Comparison of ENCODE assay signal across 13 cellular contexts in genomic region chr6:111664565-111665039, GRCh38. TPM values are rescaled to one million over a fixed set of nuclear protein-coding genes. Genes with fewer than 3 reads are reported as not detected.
DNase-seq lines count a peak whose midpoint lies in the region; ATAC-seq, FAIRE-seq and TF ChIP-seq lines count a peak whose summit lies in the region.
"Had no signal": no experiment of that assay in that cellular context is flagged by ENCODE, and none has a peak within 500 bp of the region (broad histone marks: within the 10 kb centered on the region; RNA-seq: fewer than 3 reads in every experiment).

No MANE protein-coding gene starts in this region.

- H3K27me3 ChIP-seq in CD8-positive, alpha-beta T cell (ENCODE audit: insufficient read depth, low read length), result no peaks in the 10 kb centered on the region
- H3K27me3 ChIP-seq in astrocyte (ENCODE audit: insufficient read depth, low read length), result no peaks in the 10 kb centered on the region
- no peaks in the 10 kb centered on the region for H3K27me3 ChIP-seq in right atrium auricular region
- no peaks in the 10 kb centered on the region for H3K27me3 ChIP-seq in rectal smooth muscle tissue (ENCODE audit: control insufficient read depth, insufficient read depth, low read length)
- H3K27me3 ChIP-seq in H7 (ENCODE audit: control insufficient read depth, insufficient read depth, low read length), result no peaks in the 10 kb centered on the region
- H3K27me3 ChIP-seq: body of pancreas had no signal

- no peak overlapping the region for H3K4me3 Mint-ChIP-seq in CD8-positive, alpha-beta T cell
- H3K4me3 Mint-ChIP-seq in astrocyte (ENCODE audit: unreplicated experiment), result no peak overlapping the region

- peak overlapping the region; percentile 3 for H3K27ac Mint-ChIP-seq in CD8-positive, alpha-beta T cell
- H3K27ac Mint-ChIP-seq in astrocyte (ENCODE audit: unreplicated experiment), result no peak overlapping the region

- no peaks in the 10 kb centered on the region for H3K9me3 ChIP-seq in CD8-positive, alpha-beta T cell (ENCODE audit: low read length)
- H3K9me3 ChIP-seq in astrocyte (ENCODE audit: insufficient read depth, low read depth, low read length) (no peaks in the 10 kb centered on the region), right atrium auricular region (no peaks in the 10 kb centered on the region)
- H3K9me3 ChIP-seq: body of pancreas had no signal

- H3K4me1 ChIP-seq in CD8-positive, alpha-beta T cell (ENCODE audit: insufficient read depth, low read length), result no peaks in the 10 kb centered on the region
- H3K4me1 ChIP-seq in astrocyte (ENCODE audit: insufficient read depth, low read length), result peaks cover 19% of the 10 kb centered on the region
- H3K4me1 ChIP-seq in right atrium auricular region, result peaks cover 0 to 62% of the 10 kb centered on the region in 2 donors
- H3K4me1 ChIP-seq in rectal smooth muscle tissue (ENCODE audit: control insufficient read depth, insufficient read depth, low read length), result peaks cover 58% of the 10 kb centered on the region

- intact Hi-C loops in CD8-positive, alpha-beta T cell (cut with DNase I, micrococcal nuclease), result no loop called here

- peaks cover 37% of the 10 kb centered on the region for H3K36me3 ChIP-seq in CD8-positive, alpha-beta T cell (ENCODE audit: insufficient read depth, low read length)
- H3K36me3 ChIP-seq in astrocyte (ENCODE audit: insufficient read depth, low read length) (peaks cover 6% of the 10 kb centered on the region), right atrium auricular region (no peaks in the 10 kb centered on the region), rectal smooth muscle tissue (ENCODE audit: control insufficient read depth, insufficient read depth, low read length) (no peaks in the 10 kb centered on the region), H7 (replicated peaks; ENCODE audit: control insufficient read depth, insufficient read depth, low read length) (no peaks in the 10 kb centered on the region; the same call in 1 of the 2 replicates)

- CTCF ChIA-PET in CD8-positive, alpha-beta T cell (lab: Charles Lee), result interaction anchor here (1.0 kb wide), 1 partner anchor 386 kb away, joined by 4 read pairs; no protein-coding TSS in a partner anchor

- no peaks in the 10 kb centered on the region for H3K27me3 Mint-ChIP-seq in CD8-positive, alpha-beta T cell (ENCODE audit: low read depth)
- H3K27me3 Mint-ChIP-seq in astrocyte (ENCODE audit: low read depth, unreplicated experiment), result no peaks in the 10 kb centered on the region

- H3K9me3 Mint-ChIP-seq in CD8-positive, alpha-beta T cell, result no peaks in the 10 kb centered on the region
- H3K9me3 Mint-ChIP-seq in astrocyte (ENCODE audit: unreplicated experiment), result no peaks in the 10 kb centered on the region

- no peak for DNase-seq in CD8-positive, alpha-beta T cell
- DNase-seq in astrocyte (ENCODE audit: low read depth) (no peak), right atrium auricular region (ENCODE audit: low spot score) (no peak), H7 (no peak), HTR-8/SVneo (ENCODE audit: insufficient read length, low spot score) (no peak)
- no peak for DNase-seq in activated CD8-positive, alpha-beta memory T cell treated with anti-CD3 and anti-CD28 coated beads, Interleukin-2, amount 50 U/mL, for 4 hours
- DNase-seq: GF-D8; NCI-H1436 treated with DMSO at 0.1 percent for 48 hours; stimulated activated CD4-positive, alpha-beta T cell treated with anti-CD3 and anti-CD28 coated beads, Interleukin-15, amount 100 ng/mL, for 24 hours; SW 1271 had no signal

- peak overlapping the region; percentile 79 for H3K4me2 ChIP-seq in astrocyte (ENCODE audit: low read length)

- POLR2A ChIA-PET in CD8-positive, alpha-beta T cell (lab: Charles Lee), result interaction anchor here (0.8 kb wide), 1 partner anchor 395 kb away, joined by 3 read pairs; no protein-coding TSS in a partner anchor

- H3K36me3 Mint-ChIP-seq in CD8-positive, alpha-beta T cell, result peaks cover 84% of the 10 kb centered on the region
- H3K36me3 Mint-ChIP-seq in astrocyte (ENCODE audit: low read depth, unreplicated experiment), result peaks cover 21% of the 10 kb centered on the region

- FAIRE-seq in astrocyte (lab: Jason Lieb, UNC) (no peak), HTR-8/SVneo (lab: Jason Lieb, UNC) (no peak)

- H3K79me2 ChIP-seq in astrocyte (ENCODE audit: insufficient read depth, low read length), result no peaks in the 10 kb centered on the region

- no peak overlapping the region for H3K27ac ChIP-seq in CD8-positive, alpha-beta T cell (ENCODE audit: low read depth, low read length)
- H3K27ac ChIP-seq in astrocyte (ENCODE audit: low read depth, low read length) (no peak overlapping the region), right atrium auricular region (peak overlapping the region; percentile 74 to 86), rectal smooth muscle tissue (ENCODE audit: low read depth, low read length) (peak overlapping the region; percentile 78)

- no peak overlapping the region for H2AFZ ChIP-seq in astrocyte (ENCODE audit: low read depth, low read length)

- H3K4me1 Mint-ChIP-seq in CD8-positive, alpha-beta T cell (ENCODE audit: low read depth), result peaks cover 9% of the 10 kb centered on the region
- peaks cover 30% of the 10 kb centered on the region for H3K4me1 Mint-ChIP-seq in astrocyte (ENCODE audit: low read depth, unreplicated experiment)

- H3K9ac ChIP-seq in astrocyte (ENCODE audit: low read length) (no peak overlapping the region), rectal smooth muscle tissue (ENCODE audit: low read length) (no peak overlapping the region)

- no peaks in the 10 kb centered on the region for H4K20me1 ChIP-seq in astrocyte (ENCODE audit: insufficient read depth, low read length)

- H3K4me3 ChIP-seq in CD8-positive, alpha-beta T cell (ENCODE audit: low read depth, low read length), result no peak overlapping the region
- H3K4me3 ChIP-seq in astrocyte (ENCODE audit: insufficient read depth, low read depth, low read length) (no peak overlapping the region), right atrium auricular region (no peak overlapping the region), rectal smooth muscle tissue (ENCODE audit: low read length) (no peak overlapping the region), H7 (ENCODE audit: insufficient read depth, low read depth, low read length) (no peak overlapping the region)
- H3K4me3 ChIP-seq: body of pancreas had no signal

- no peak for TF ChIP-seq CTCF in CD8-positive, alpha-beta T cell (IDR thresholded peaks at IDR 0.05)
- no peak for TF ChIP-seq CTCF in astrocyte (IDR thresholded peaks at IDR 0.05; ENCODE audit: insufficient read depth, low read depth, low read length)
- TF ChIP-seq CTCF in right atrium auricular region (IDR thresholded peaks at IDR 0.05), result no peak

- no peak for ATAC-seq in CD8-positive, alpha-beta T cell
- no peak for ATAC-seq in HG03280 (IDR thresholded peaks at IDR 0.05; ENCODE audit: unreplicated experiment)

RNA-seq across cellular contexts. Expression of gene TRAF3IP2, which starts 58.9 kb away (rescaled TPM):
- 10 to 100 TPM; 24.7 to 26.1 TPM for total RNA-seq in CD8-positive, alpha-beta T cell
- total RNA-seq in astrocyte, result 17.8 and 19.0 TPM in 2 replicates
- total RNA-seq in right atrium auricular region, result 10 to 100 TPM; 12.1 to 25.2 TPM
- total RNA-seq in H7 (2014; rRNA removed; shearing (Covaris generic)), result 24.1 and 46.7 TPM in 2 replicates

Comparison
In these comparisons a context has a peak if more than half of its experiments do, and no peak if none do; other contexts are left out.
1. H3K27ac ChIP-seq: peak in right atrium auricular region (2 of 2) and rectal smooth muscle tissue (single experiment); none in CD8-positive, alpha-beta T cell (single experiment) and astrocyte (single experiment).